20 cellular contexts compared by ENCODE assay signal in the genomic region with DNA sequence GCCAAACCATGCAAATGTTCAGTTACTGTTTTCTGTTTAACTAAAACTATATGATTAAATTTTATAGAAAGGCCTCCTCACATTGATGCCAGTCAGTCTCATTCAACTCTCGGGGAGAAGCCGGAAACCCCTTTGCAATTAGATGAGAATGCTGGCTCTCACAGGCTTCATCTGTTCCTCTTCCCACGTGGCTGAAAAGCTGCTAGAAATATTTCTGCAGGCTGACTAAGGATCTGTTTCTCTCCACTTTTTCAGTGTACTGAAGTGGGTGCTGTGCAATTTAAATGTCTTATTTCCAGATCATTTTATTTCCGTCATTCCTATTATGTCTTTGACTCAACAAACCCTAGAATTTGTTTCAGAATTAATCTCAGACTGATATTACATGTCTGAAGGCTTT. TPM values are rescaled to one million over a fixed set of nuclear protein-coding genes. Genes with fewer than 3 reads are reported as not detected.
DNase-seq lines count a peak whose midpoint lies in the region; ATAC-seq and TF ChIP-seq lines count a peak whose summit lies in the region.
"Had no signal": no experiment of that assay in that cellular context is flagged by ENCODE, and none has a peak within 500 bp of the region (broad histone marks: within the 10 kb centered on the region; RNA-seq: fewer than 3 reads in every experiment).

No MANE protein-coding gene starts in this region.

- TF ChIP-seq CTCF in H9 (conservative IDR thresholded peaks at IDR 0.05) (no peak), endodermal cell (conservative IDR thresholded peaks at IDR 0.05) (no peak), nephron progenitor cell (IDR thresholded peaks at IDR 0.05) (no peak), left ventricle myocardium inferior (IDR thresholded peaks at IDR 0.05; ENCODE audit: borderline replicate concordance) (no peak)
- no peak for TF ChIP-seq CTCF in CD8-positive, alpha-beta T cell (IDR thresholded peaks at IDR 0.05)

- H3K27me3 Mint-ChIP-seq in H9 (ENCODE audit: low read depth), result no peaks in the 10 kb centered on the region
- no peaks in the 10 kb centered on the region for H3K27me3 Mint-ChIP-seq in endodermal cell (ENCODE audit: insufficient read depth)
- H3K27me3 Mint-ChIP-seq in nephron progenitor cell (ENCODE audit: low read depth, poor library complexity), result no peaks in the 10 kb centered on the region
- H3K27me3 Mint-ChIP-seq in CD8-positive, alpha-beta T cell (ENCODE audit: low read depth), result no peaks in the 10 kb centered on the region
- H3K27me3 Mint-ChIP-seq: CD4-positive, alpha-beta memory T cell had no signal

- no peak overlapping the region for H2BK5ac ChIP-seq in H9 (ENCODE audit: insufficient read length, low read length)

- ATAC-seq in CD8-positive, alpha-beta T cell, result no peak
- ATAC-seq in Right ventricle myocardium superior (ENCODE audit: poor library complexity), result no peak
- ATAC-seq: A549, GM12878, K562 had no signal

- H3K4me1 ChIP-seq in H9 (ENCODE audit: insufficient read depth, low read length) (no peaks in the 10 kb centered on the region), endodermal cell (ENCODE audit: control insufficient read depth, insufficient read depth, low read length) (no peaks in the 10 kb centered on the region), left ventricle myocardium inferior (peaks cover 13% of the 10 kb centered on the region)
- H3K4me1 ChIP-seq in CD8-positive, alpha-beta T cell (ENCODE audit: insufficient read depth, low read length), result no peaks in the 10 kb centered on the region
- H3K4me1 ChIP-seq: BLaER1 had no signal

- no peak overlapping the region for H2BK120ac ChIP-seq in H9 (ENCODE audit: low read depth, low read length, poor library complexity, severe bottlenecking)

- POLR2A ChIA-PET in CD8-positive, alpha-beta T cell (lab: Charles Lee), result no interaction called here

- no peak overlapping the region for H4K5ac ChIP-seq in H9 (ENCODE audit: insufficient read length, low read depth, low read length)

- H3K36me3 ChIP-seq in endodermal cell (ENCODE audit: control insufficient read depth, insufficient read depth, low read length), result peaks cover 62% of the 10 kb centered on the region
- peaks cover 35% of the 10 kb centered on the region for H3K36me3 ChIP-seq in left ventricle myocardium inferior
- no peaks in the 10 kb centered on the region for H3K36me3 ChIP-seq in CD8-positive, alpha-beta T cell (ENCODE audit: insufficient read depth, low read length)

- H3K4me1 Mint-ChIP-seq in H9, result no peaks in the 10 kb centered on the region
- H3K4me1 Mint-ChIP-seq in endodermal cell, result peaks cover 2% of the 10 kb centered on the region
- H3K4me1 Mint-ChIP-seq in nephron progenitor cell, result no peaks in the 10 kb centered on the region
- H3K4me1 Mint-ChIP-seq in CD8-positive, alpha-beta T cell (ENCODE audit: low read depth), result no peaks in the 10 kb centered on the region
- H3K4me1 Mint-ChIP-seq: CD14-positive monocyte; CD4-positive, alpha-beta memory T cell had no signal

- no peak overlapping the region for H2BK12ac ChIP-seq in H9 (ENCODE audit: insufficient read length, low read depth, low read length)

- no peaks in the 10 kb centered on the region for H3K9me3 Mint-ChIP-seq in H9
- no peaks in the 10 kb centered on the region for H3K9me3 Mint-ChIP-seq in endodermal cell
- H3K9me3 Mint-ChIP-seq in nephron progenitor cell, result no peaks in the 10 kb centered on the region
- no peaks in the 10 kb centered on the region for H3K9me3 Mint-ChIP-seq in CD8-positive, alpha-beta T cell
- H3K9me3 Mint-ChIP-seq: CD14-positive monocyte; CD4-positive, alpha-beta memory T cell; HFFc6 had no signal

- H3K79me2 ChIP-seq in H9 (ENCODE audit: insufficient read depth, low read length), result no peaks in the 10 kb centered on the region

- no peak overlapping the region for H4K8ac ChIP-seq in H9 (replicated peaks; ENCODE audit: insufficient read length, low read depth, low read length)

- no peaks in the 10 kb centered on the region for H3K79me1 ChIP-seq in H9 (ENCODE audit: insufficient read depth, low read depth, low read length, poor library complexity, severe bottlenecking)

- no peak overlapping the region for H3K4me2 ChIP-seq in H9 (ENCODE audit: insufficient read depth, insufficient read length, low read length)
- H3K4me2 ChIP-seq: A549, BLaER1 had no signal

- H4K20me1 ChIP-seq in H9 (ENCODE audit: control insufficient read depth, insufficient read depth, insufficient read length), result no peaks in the 10 kb centered on the region
- H4K20me1 ChIP-seq: BLaER1 had no signal

- no peak overlapping the region for H2BK20ac ChIP-seq in H9 (ENCODE audit: low read depth, low read length, poor library complexity, severe bottlenecking)

- DNase-seq in H9 (no peak), endodermal cell (no peak), nephron progenitor cell (no peak), left ventricle myocardium inferior (no peak), Right ventricle myocardium superior (no peak), NCI-H226 (no peak)
- DNase-seq in CD8-positive, alpha-beta T cell, result no peak
- DNase-seq: AML-193; Calu3; CD4-positive, alpha-beta memory T cell; DMS79 treated with DMSO at 0.1 percent for 48 hours; EL; HCEC 1CT; HFFc6; IMR-90 had no signal

- H3T11ph ChIP-seq in H9 (ENCODE audit: low read length), result no peak overlapping the region

- H3K18ac ChIP-seq in H9 (ENCODE audit: insufficient read length, low read depth, low read length), result no peak overlapping the region

- H3K36me3 Mint-ChIP-seq in H9 (ENCODE audit: insufficient read depth in 1 of 3, low read depth in 3 of 3) (peaks cover 7 to 31% (median 26%) of the 10 kb centered on the region in 3 experiments; a peak in 6 of 7 replicates), endodermal cell (ENCODE audit: low read depth) (peaks cover 48% of the 10 kb centered on the region), nephron progenitor cell (ENCODE audit: low read depth) (peaks cover 61% of the 10 kb centered on the region)
- peaks cover 29% of the 10 kb centered on the region for H3K36me3 Mint-ChIP-seq in CD8-positive, alpha-beta T cell

- H3K14ac ChIP-seq in H9 (ENCODE audit: insufficient read depth, low read length), result no peak overlapping the region

- H3K23me2 ChIP-seq in H9 (ENCODE audit: insufficient read length, low read depth, low read length, poor library complexity, severe bottlenecking), result no peaks in the 10 kb centered on the region

- H2AK5ac ChIP-seq in H9 (ENCODE audit: insufficient read length, low read length), result no peak overlapping the region

- CTCF ChIA-PET in CD8-positive, alpha-beta T cell (lab: Charles Lee), result interaction anchor here (1.0 kb wide), 1 partner anchor 175 kb away, joined by 3 read pairs; the partner anchor contains the start of gene DNAJC22

- H3K27ac Mint-ChIP-seq in H9 (peak overlapping the region in 2 of 3 experiments; percentile 38 to 76; a peak in 1 of 7 replicates), endodermal cell (no peak overlapping the region), nephron progenitor cell (peak overlapping the region; percentile 33)
- H3K27ac Mint-ChIP-seq in CD8-positive, alpha-beta T cell, result no peak overlapping the region
- H3K27ac Mint-ChIP-seq: CD4-positive, alpha-beta memory T cell; HFFc6 had no signal

- no peaks in the 10 kb centered on the region for H3K9me3 ChIP-seq in H9 (ENCODE audit: control insufficient read depth, low read depth, low read length)
- H3K9me3 ChIP-seq in endodermal cell (ENCODE audit: control insufficient read depth, low read length), result no peaks in the 10 kb centered on the region
- no peaks in the 10 kb centered on the region for H3K9me3 ChIP-seq in left ventricle myocardium inferior (replicated peaks)
- H3K9me3 ChIP-seq in CD8-positive, alpha-beta T cell (ENCODE audit: low read length), result no peaks in the 10 kb centered on the region
- H3K9me3 ChIP-seq: A549, BLaER1 had no signal

- H3K9ac ChIP-seq in H9 (ENCODE audit: extremely low read depth, insufficient read length, low read length), result no peak overlapping the region
- H3K9ac ChIP-seq in endodermal cell (ENCODE audit: extremely low read depth, low read length, poor library complexity, severe bottlenecking), result no peak overlapping the region
- H3K9ac ChIP-seq: BLaER1 had no signal

- H3K23ac ChIP-seq in H9 (ENCODE audit: insufficient read length, low read depth, low read length), result no peak overlapping the region

- H2BK15ac ChIP-seq in H9 (ENCODE audit: low read depth, low read length), result no peak overlapping the region

- H3K4me3 Mint-ChIP-seq in H9, result no peak overlapping the region
- H3K4me3 Mint-ChIP-seq in endodermal cell, result no peak overlapping the region
- H3K4me3 Mint-ChIP-seq in nephron progenitor cell, result no peak overlapping the region
- no peak overlapping the region for H3K4me3 Mint-ChIP-seq in CD8-positive, alpha-beta T cell
- H3K4me3 Mint-ChIP-seq: CD14-positive monocyte; CD4-positive, alpha-beta memory T cell; HFFc6 had no signal

- H3K56ac ChIP-seq in H9 (ENCODE audit: insufficient read length, low read depth, low read length), result no peak overlapping the region

- H3K4ac ChIP-seq in H9 (ENCODE audit: low read depth, low read length), result no peak overlapping the region

- no CpG with 5 or more reads among the region's 4 CpGs for WGBS in H9 (ENCODE audit: extremely low coverage, insufficient read length, low lambda C conversion rate)
- 95% methylated on average over 4 of the region's 4 CpGs for WGBS in endodermal cell (ENCODE audit: insufficient coverage in 1 of 2, insufficient read length in 1 of 2), 2 experiments

- no peak overlapping the region for H3K4me3 ChIP-seq in endodermal cell (ENCODE audit: low read length)
- no peak overlapping the region for H3K4me3 ChIP-seq in left ventricle myocardium inferior
- H3K4me3 ChIP-seq in CD8-positive, alpha-beta T cell (ENCODE audit: low read depth, low read length), result no peak overlapping the region
- H3K4me3 ChIP-seq: A549, BLaER1, GM12878, K562 had no signal

- intact Hi-C loops in left ventricle myocardium inferior (cut with micrococcal nuclease) (no loop called here), Right ventricle myocardium superior (cut with DNase I) (no loop called here)
- intact Hi-C loops in CD8-positive, alpha-beta T cell (cut with DNase I, micrococcal nuclease), result no loop called here

- H3K27ac ChIP-seq in H9 (ENCODE audit: insufficient read length, low read depth, low read length) (no peak overlapping the region), endodermal cell (ENCODE audit: low read depth, low read length) (peak overlapping the region; percentile 1), left ventricle myocardium inferior (replicated peaks) (no peak overlapping the region)
- H3K27ac ChIP-seq in CD8-positive, alpha-beta T cell (ENCODE audit: low read depth, low read length), result no peak overlapping the region
- H3K27ac ChIP-seq: A549, BLaER1 had no signal

- H3K27me3 ChIP-seq in H9 (ENCODE audit: insufficient read depth, low read length), result no peaks in the 10 kb centered on the region
- H3K27me3 ChIP-seq in endodermal cell (ENCODE audit: control insufficient read depth, insufficient read depth, low read length, poor library complexity, severe bottlenecking), result no peaks in the 10 kb centered on the region
- H3K27me3 ChIP-seq in left ventricle myocardium inferior (ENCODE audit: low read depth), result no peaks in the 10 kb centered on the region
- H3K27me3 ChIP-seq in CD8-positive, alpha-beta T cell (ENCODE audit: insufficient read depth, low read length), result no peaks in the 10 kb centered on the region
- H3K27me3 ChIP-seq: BLaER1 had no signal

- H4K91ac ChIP-seq in H9 (ENCODE audit: insufficient read length, low read depth, low read length), result no peak overlapping the region

- H2AFZ ChIP-seq in H9 (ENCODE audit: low read length), result no peak overlapping the region

RNA-seq across cellular contexts. Expression of gene KCNH3, which starts 17.4 kb away (rescaled TPM):
- 0.26 and 0.39 TPM in 2 replicates for total RNA-seq in H9 (2021)
- total RNA-seq in endodermal cell, result 1 to 10 TPM in 1 of 2 donors, under 1 TPM in 1; 1.00 to 1.5 TPM
- 0.50 TPM for polyA plus RNA-seq in endodermal cell (2013, experiment 1 of 2)
- 0.25 TPM for polyA plus RNA-seq in endodermal cell (2013, experiment 2 of 2)
- total RNA-seq in left ventricle myocardium inferior, result 0.41 TPM
- total RNA-seq in CD8-positive, alpha-beta T cell, result 1 to 10 TPM; 3.1 to 3.5 TPM
- 0.16 TPM for total RNA-seq in Right ventricle myocardium superior
- total RNA-seq: IMR-90 had no signal

RNA-seq across cellular contexts. Expression of gene MCRS1, which starts 46.6 kb away (rescaled TPM):
- total RNA-seq in H9 (2021) (98.7 and 103 TPM in 2 replicates), endodermal cell (10 to 100 TPM; 97.5 to 98.9 TPM), left ventricle myocardium inferior (97.9 TPM), Right ventricle myocardium superior (83.0 TPM)
- 65.0 TPM for polyA plus RNA-seq in endodermal cell (2013, experiment 1 of 2)
- polyA plus RNA-seq in endodermal cell (2013, experiment 2 of 2), result 59.2 TPM
- 10 to 100 TPM; 63.7 to 70.9 TPM for total RNA-seq in CD8-positive, alpha-beta T cell

Comparison
In these comparisons a context has a peak if more than half of its experiments do, and no peak if none do; other contexts are left out.
1. H3K27ac Mint-ChIP-seq: peak in H9 (2 of 3) and nephron progenitor cell (single experiment); none in endodermal cell (single experiment) and CD8-positive, alpha-beta T cell (single experiment).